Comparison of ENCODE assay signal across 1 cellular context in the genomic region with DNA sequence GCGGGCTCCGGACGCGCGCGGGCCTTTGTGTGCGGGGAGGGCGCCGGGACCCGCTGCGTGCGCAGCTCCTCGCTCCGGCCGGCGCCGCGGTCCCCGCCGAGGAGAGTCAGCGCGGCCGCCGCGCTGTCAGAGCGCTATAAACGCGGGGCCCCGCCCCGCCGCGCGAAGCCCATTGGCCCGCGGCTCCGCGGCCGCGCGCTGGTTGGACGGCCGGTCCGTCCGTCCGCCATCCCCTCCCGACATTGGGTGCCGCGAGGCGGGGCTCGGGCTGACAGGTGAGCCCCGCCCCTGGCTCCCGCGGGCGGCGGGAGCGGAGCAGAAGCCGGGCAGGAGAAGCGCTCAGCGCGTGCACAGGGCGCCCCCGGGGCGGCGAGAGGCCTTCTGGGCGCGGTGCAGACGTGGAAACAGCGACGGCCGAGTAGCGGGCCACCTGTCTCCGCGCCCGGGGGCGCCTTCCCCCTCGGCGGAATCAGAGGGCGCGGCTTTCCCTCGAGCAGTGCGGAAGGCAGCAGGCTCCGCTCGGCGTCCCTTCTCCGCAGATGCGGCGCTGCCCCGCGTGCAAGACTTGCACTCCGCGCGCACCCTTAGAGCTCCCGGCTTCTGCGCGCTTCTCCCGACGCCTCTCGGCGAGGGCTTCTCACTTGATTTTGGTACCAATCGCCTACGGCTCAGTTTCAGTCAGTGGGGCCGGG.
TF ChIP-seq lines count a peak whose summit lies in the region.

A gene with protein sequence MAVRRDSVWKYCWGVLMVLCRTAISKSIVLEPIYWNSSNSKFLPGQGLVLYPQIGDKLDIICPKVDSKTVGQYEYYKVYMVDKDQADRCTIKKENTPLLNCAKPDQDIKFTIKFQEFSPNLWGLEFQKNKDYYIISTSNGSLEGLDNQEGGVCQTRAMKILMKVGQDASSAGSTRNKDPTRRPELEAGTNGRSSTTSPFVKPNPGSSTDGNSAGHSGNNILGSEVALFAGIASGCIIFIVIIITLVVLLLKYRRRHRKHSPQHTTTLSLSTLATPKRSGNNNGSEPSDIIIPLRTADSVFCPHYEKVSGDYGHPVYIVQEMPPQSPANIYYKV (minus strand): TSS at position 111 of the 692 bp plus-strand sequence. CDS start 698 bp downstream, outside the sequence.

TF ChIP-seq in H1, 55 proteins besides CTCF, POLR2A, EP300 and RAD21 (continues in another document):
- peak; percentile 95 for TF ChIP-seq TBP (IDR thresholded peaks at IDR 0.05; ENCODE audit: low read depth, low read length)
- no peak for TF ChIP-seq BRCA1 (IDR thresholded peaks at IDR 0.05; ENCODE audit: low read depth, low read length)
- TF ChIP-seq, protein P1, sequence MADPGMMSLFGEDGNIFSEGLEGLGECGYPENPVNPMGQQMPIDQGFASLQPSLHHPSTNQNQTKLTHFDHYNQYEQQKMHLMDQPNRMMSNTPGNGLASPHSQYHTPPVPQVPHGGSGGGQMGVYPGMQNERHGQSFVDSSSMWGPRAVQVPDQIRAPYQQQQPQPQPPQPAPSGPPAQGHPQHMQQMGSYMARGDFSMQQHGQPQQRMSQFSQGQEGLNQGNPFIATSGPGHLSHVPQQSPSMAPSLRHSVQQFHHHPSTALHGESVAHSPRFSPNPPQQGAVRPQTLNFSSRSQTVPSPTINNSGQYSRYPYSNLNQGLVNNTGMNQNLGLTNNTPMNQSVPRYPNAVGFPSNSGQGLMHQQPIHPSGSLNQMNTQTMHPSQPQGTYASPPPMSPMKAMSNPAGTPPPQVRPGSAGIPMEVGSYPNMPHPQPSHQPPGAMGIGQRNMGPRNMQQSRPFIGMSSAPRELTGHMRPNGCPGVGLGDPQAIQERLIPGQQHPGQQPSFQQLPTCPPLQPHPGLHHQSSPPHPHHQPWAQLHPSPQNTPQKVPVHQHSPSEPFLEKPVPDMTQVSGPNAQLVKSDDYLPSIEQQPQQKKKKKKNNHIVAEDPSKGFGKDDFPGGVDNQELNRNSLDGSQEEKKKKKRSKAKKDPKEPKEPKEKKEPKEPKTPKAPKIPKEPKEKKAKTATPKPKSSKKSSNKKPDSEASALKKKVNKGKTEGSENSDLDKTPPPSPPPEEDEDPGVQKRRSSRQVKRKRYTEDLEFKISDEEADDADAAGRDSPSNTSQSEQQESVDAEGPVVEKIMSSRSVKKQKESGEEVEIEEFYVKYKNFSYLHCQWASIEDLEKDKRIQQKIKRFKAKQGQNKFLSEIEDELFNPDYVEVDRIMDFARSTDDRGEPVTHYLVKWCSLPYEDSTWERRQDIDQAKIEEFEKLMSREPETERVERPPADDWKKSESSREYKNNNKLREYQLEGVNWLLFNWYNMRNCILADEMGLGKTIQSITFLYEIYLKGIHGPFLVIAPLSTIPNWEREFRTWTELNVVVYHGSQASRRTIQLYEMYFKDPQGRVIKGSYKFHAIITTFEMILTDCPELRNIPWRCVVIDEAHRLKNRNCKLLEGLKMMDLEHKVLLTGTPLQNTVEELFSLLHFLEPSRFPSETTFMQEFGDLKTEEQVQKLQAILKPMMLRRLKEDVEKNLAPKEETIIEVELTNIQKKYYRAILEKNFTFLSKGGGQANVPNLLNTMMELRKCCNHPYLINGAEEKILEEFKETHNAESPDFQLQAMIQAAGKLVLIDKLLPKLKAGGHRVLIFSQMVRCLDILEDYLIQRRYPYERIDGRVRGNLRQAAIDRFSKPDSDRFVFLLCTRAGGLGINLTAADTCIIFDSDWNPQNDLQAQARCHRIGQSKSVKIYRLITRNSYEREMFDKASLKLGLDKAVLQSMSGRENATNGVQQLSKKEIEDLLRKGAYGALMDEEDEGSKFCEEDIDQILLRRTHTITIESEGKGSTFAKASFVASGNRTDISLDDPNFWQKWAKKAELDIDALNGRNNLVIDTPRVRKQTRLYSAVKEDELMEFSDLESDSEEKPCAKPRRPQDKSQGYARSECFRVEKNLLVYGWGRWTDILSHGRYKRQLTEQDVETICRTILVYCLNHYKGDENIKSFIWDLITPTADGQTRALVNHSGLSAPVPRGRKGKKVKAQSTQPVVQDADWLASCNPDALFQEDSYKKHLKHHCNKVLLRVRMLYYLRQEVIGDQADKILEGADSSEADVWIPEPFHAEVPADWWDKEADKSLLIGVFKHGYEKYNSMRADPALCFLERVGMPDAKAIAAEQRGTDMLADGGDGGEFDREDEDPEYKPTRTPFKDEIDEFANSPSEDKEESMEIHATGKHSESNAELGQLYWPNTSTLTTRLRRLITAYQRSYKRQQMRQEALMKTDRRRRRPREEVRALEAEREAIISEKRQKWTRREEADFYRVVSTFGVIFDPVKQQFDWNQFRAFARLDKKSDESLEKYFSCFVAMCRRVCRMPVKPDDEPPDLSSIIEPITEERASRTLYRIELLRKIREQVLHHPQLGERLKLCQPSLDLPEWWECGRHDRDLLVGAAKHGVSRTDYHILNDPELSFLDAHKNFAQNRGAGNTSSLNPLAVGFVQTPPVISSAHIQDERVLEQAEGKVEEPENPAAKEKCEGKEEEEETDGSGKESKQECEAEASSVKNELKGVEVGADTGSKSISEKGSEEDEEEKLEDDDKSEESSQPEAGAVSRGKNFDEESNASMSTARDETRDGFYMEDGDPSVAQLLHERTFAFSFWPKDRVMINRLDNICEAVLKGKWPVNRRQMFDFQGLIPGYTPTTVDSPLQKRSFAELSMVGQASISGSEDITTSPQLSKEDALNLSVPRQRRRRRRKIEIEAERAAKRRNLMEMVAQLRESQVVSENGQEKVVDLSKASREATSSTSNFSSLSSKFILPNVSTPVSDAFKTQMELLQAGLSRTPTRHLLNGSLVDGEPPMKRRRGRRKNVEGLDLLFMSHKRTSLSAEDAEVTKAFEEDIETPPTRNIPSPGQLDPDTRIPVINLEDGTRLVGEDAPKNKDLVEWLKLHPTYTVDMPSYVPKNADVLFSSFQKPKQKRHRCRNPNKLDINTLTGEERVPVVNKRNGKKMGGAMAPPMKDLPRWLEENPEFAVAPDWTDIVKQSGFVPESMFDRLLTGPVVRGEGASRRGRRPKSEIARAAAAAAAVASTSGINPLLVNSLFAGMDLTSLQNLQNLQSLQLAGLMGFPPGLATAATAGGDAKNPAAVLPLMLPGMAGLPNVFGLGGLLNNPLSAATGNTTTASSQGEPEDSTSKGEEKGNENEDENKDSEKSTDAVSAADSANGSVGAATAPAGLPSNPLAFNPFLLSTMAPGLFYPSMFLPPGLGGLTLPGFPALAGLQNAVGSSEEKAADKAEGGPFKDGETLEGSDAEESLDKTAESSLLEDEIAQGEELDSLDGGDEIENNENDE (IDR thresholded peaks at IDR 0.05; ENCODE audit: insufficient replicate concordance, low read length): no peak
- peak; percentile 28 for TF ChIP-seq CTBP2 (IDR thresholded peaks at IDR 0.05; ENCODE audit: borderline replicate concordance, insufficient read depth, insufficient read length, low read length)
- peak; percentile 74; the same call in 1 of the 2 replicates for TF ChIP-seq CREB1 (IDR thresholded peaks at IDR 0.05)
- TF ChIP-seq MAFK (IDR thresholded peaks at IDR 0.05; ENCODE audit: low read depth, low read length): no peak
- no peak for TF ChIP-seq SIX5 (IDR thresholded peaks at IDR 0.05; ENCODE audit: low read depth, low read length)
- no peak for TF ChIP-seq EZH2 (IDR thresholded peaks at IDR 0.05; ENCODE audit: low read depth, low read length, severe bottlenecking)
- no peak; the same call in 1 of the 2 replicates for TF ChIP-seq TEAD4 (IDR thresholded peaks at IDR 0.05; ENCODE audit: low read depth, low read length)
- no peak for TF ChIP-seq SRF (IDR thresholded peaks at IDR 0.05; ENCODE audit: low read depth, low read length)
- no peak for TF ChIP-seq POU5F1 (IDR thresholded peaks at IDR 0.05; ENCODE audit: low read depth, low read length)
- no peak for TF ChIP-seq CBX8 (IDR thresholded peaks at IDR 0.05; ENCODE audit: borderline replicate concordance, low read depth, low read length)
- no peak; the same call in 1 of the 2 replicates for TF ChIP-seq PHF8 (conservative IDR thresholded peaks at IDR 0.05; ENCODE audit: low read depth, low read length)
- peak; percentile 94 for TF ChIP-seq TAF1 (IDR thresholded peaks at IDR 0.05; ENCODE audit: low read depth, low read length)
- no peak for TF ChIP-seq GTF2F1 (IDR thresholded peaks at IDR 0.05; ENCODE audit: borderline replicate concordance, low read depth, low read length)
- TF ChIP-seq BCL11A (IDR thresholded peaks at IDR 0.05; ENCODE audit: low read depth in 2 of 2, low read length in 2 of 2): no peak
- no peak for TF ChIP-seq CBX5 (IDR thresholded peaks at IDR 0.05; ENCODE audit: low read depth, low read length)
- TF ChIP-seq ZNF274 (IDR thresholded peaks at IDR 0.05; ENCODE audit: borderline replicate concordance, extremely low read depth, low read length): no peak
- TF ChIP-seq CEBPB (IDR thresholded peaks at IDR 0.05; ENCODE audit: low read depth, low read length): no peak
- TF ChIP-seq HDAC6 (IDR thresholded peaks at IDR 0.05; ENCODE audit: low read depth, low read length): no peak
- no peak for TF ChIP-seq TCF12 (IDR thresholded peaks at IDR 0.05; ENCODE audit: low read depth, low read length)
- TF ChIP-seq RFX5 (IDR thresholded peaks at IDR 0.05; ENCODE audit: borderline replicate concordance, low read depth, low read length): no peak
- TF ChIP-seq SP2 (IDR thresholded peaks at IDR 0.05; ENCODE audit: low read length): peak; percentile 75
- no peak for TF ChIP-seq SUZ12 (IDR thresholded peaks at IDR 0.05; ENCODE audit: low read length)
- no peak for TF ChIP-seq USF2 (IDR thresholded peaks at IDR 0.05; ENCODE audit: low read length)
- peak; percentile 18; the same call in 1 of the 2 replicates for TF ChIP-seq YY1 (IDR thresholded peaks at IDR 0.05; ENCODE audit: low read depth, low read length)
- TF ChIP-seq EGR1 (IDR thresholded peaks at IDR 0.05; ENCODE audit: borderline replicate concordance, low read depth, low read length): no peak
- TF ChIP-seq, protein P2, sequence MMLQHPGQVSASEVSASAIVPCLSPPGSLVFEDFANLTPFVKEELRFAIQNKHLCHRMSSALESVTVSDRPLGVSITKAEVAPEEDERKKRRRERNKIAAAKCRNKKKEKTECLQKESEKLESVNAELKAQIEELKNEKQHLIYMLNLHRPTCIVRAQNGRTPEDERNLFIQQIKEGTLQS (IDR thresholded peaks at IDR 0.05; ENCODE audit: insufficient read depth, low read depth, low read length): no peak
- TF ChIP-seq GABPA (IDR thresholded peaks at IDR 0.05; ENCODE audit: borderline replicate concordance, insufficient read depth, low read length): no peak
- peak; percentile 76 for TF ChIP-seq MAX (IDR thresholded peaks at IDR 0.05)
- TF ChIP-seq JUND (IDR thresholded peaks at IDR 0.05; ENCODE audit: low read length): no peak
- TF ChIP-seq CHD1 (IDR thresholded peaks at IDR 0.05; ENCODE audit: low read depth, low read length): no peak
- TF ChIP-seq HDAC2 (IDR thresholded peaks at IDR 0.05; ENCODE audit: borderline replicate concordance in 1 of 2, low read depth in 2 of 2, low read length in 2 of 2): peak in 1 of 2 experiments; percentile 23; a peak in 1 of 4 replicates
- no peak for TF ChIP-seq FOSL1 (IDR thresholded peaks at IDR 0.05; ENCODE audit: insufficient read depth, low read depth, low read length)
- no peak for TF ChIP-seq JUN (IDR thresholded peaks at IDR 0.05; ENCODE audit: low read depth, low read length)
- peak; percentile 97 for TF ChIP-seq SP1 (IDR thresholded peaks at IDR 0.05; ENCODE audit: low read depth, low read length)
- peak; percentile 64 for TF ChIP-seq RNF2 (IDR thresholded peaks at IDR 0.05; ENCODE audit: borderline replicate concordance, low read depth, low read length, missing control alignments, poor library complexity, severe bottlenecking)
- TF ChIP-seq, protein P3, sequence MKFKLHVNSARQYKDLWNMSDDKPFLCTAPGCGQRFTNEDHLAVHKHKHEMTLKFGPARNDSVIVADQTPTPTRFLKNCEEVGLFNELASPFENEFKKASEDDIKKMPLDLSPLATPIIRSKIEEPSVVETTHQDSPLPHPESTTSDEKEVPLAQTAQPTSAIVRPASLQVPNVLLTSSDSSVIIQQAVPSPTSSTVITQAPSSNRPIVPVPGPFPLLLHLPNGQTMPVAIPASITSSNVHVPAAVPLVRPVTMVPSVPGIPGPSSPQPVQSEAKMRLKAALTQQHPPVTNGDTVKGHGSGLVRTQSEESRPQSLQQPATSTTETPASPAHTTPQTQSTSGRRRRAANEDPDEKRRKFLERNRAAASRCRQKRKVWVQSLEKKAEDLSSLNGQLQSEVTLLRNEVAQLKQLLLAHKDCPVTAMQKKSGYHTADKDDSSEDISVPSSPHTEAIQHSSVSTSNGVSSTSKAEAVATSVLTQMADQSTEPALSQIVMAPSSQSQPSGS (IDR thresholded peaks at IDR 0.05; ENCODE audit: low read length): no peak
- no peak for TF ChIP-seq KDM1A (IDR thresholded peaks at IDR 0.05; ENCODE audit: borderline replicate concordance, low read length)
- no peak; the same call in 1 of the 2 replicates for TF ChIP-seq POLR2AphosphoS5 (IDR thresholded peaks at IDR 0.05; ENCODE audit: low read depth, low read length)
- TF ChIP-seq KDM4A (IDR thresholded peaks at IDR 0.05; ENCODE audit: low read depth, low read length, severe bottlenecking): peak; percentile 80
- TF ChIP-seq NANOG (IDR thresholded peaks at IDR 0.05; ENCODE audit: insufficient read depth, low read depth, low read length, poor library complexity, severe bottlenecking): no peak
- TF ChIP-seq E2F6 (IDR thresholded peaks at IDR 0.05): no peak; the same call in 1 of the 2 replicates
- peak; percentile 89 for TF ChIP-seq TAF7 (optimal IDR thresholded peaks at IDR 0.05; ENCODE audit: borderline replicate concordance, low read depth, low read length)
- no peak for TF ChIP-seq RXRA (IDR thresholded peaks at IDR 0.05; ENCODE audit: insufficient read depth, low read depth, low read length)
- no peak for TF ChIP-seq SP4 (IDR thresholded peaks at IDR 0.05; ENCODE audit: low read length)
- no peak for TF ChIP-seq BACH1 (IDR thresholded peaks at IDR 0.05; ENCODE audit: low read length)
- TF ChIP-seq SAP30 (IDR thresholded peaks at IDR 0.05; ENCODE audit: insufficient read depth, insufficient replicate concordance, low read length): no peak
- peak; percentile 77 for TF ChIP-seq ASH2L (IDR thresholded peaks at IDR 0.05; ENCODE audit: low read length)
- TF ChIP-seq CHD2 (IDR thresholded peaks at IDR 0.05; ENCODE audit: low read length): peak; percentile 89; the same call in 1 of the 2 replicates
- TF ChIP-seq NRF1 (IDR thresholded peaks at IDR 0.05; ENCODE audit: low read depth, low read length): no peak
- peak; percentile 86 for TF ChIP-seq RBBP5 (IDR thresholded peaks at IDR 0.05; ENCODE audit: borderline replicate concordance, low read depth, low read length)
- TF ChIP-seq SIRT6 (IDR thresholded peaks at IDR 0.05; ENCODE audit: low read length): no peak
